25 cellular contexts compared by ENCODE assay signal in genomic region chr15:42138968-42139386, GRCh38. TPM values are rescaled to one million over a fixed set of nuclear protein-coding genes. Genes with fewer than 3 reads are reported as not detected.
DNase-seq lines count a peak whose midpoint lies in the region; ATAC-seq, FAIRE-seq and TF ChIP-seq lines count a peak whose summit lies in the region.
"Had no signal": no experiment of that assay in that cellular context is flagged by ENCODE, and none has a peak within 500 bp of the region (broad histone marks: within the 10 kb centered on the region; RNA-seq: fewer than 3 reads in every experiment).

No MANE protein-coding gene starts in this region.

- H3K27me3 Mint-ChIP-seq in activated T-cell treated with anti-CD3 and anti-CD28 coated beads, Interleukin-2, amount 50 U/mL, for 24 hours: no peaks in the 10 kb centered on the region
- peaks cover 14% of the 10 kb centered on the region for H3K27me3 Mint-ChIP-seq in T-helper 17 cell
- peaks cover 2% of the 10 kb centered on the region for H3K27me3 Mint-ChIP-seq in activated CD8-positive, alpha-beta T cell treated with anti-CD3 and anti-CD28 coated beads for 36 hours
- H3K27me3 Mint-ChIP-seq: activated naive CD4-positive, alpha-beta T cell treated with anti-CD3 and anti-CD28 coated beads, Interleukin-2, amount 50 U/mL, for 24 hours had no signal

- DNase-seq in activated T-cell treated with anti-CD3 and anti-CD28 coated beads, Interleukin-2, amount 50 U/mL, for 24 hours: peak; percentile 16
- no peak for DNase-seq in activated T-cell treated with anti-CD3 and anti-CD28 coated beads, Interleukin-2, amount 50 U/mL, for 1 hour
- DNase-seq in T-helper 17 cell: peak in 1 of 3 donors; percentile 1
- DNase-seq in left lobe of liver (ENCODE audit: low spot score): peak; percentile 42
- DNase-seq in transverse colon: peak; percentile 86
- no peak for DNase-seq in HTR-8/SVneo (ENCODE audit: insufficient read length, low spot score)
- DNase-seq in activated CD8-positive, alpha-beta T cell treated with anti-CD3 and anti-CD28 coated beads for 36 hours: no peak
- DNase-seq: activated CD4-positive, alpha-beta T cell treated with anti-CD3 and anti-CD28 coated beads, Interleukin-2, amount 50 U/mL, for 4 hours; activated T-cell treated with anti-CD3 and anti-CD28 coated beads, Interleukin-2, amount 50 U/mL, for 4 hours; cortex of kidney; KG1; lower lobe of right lung; naive B cell; NCI-H1048; NCI-H2107; NCI-H82 had no signal

- TF ChIP-seq POLR2A in transverse colon (IDR thresholded peaks at IDR 0.05): peak; percentile 55

- no peak for TF ChIP-seq EP300 in transverse colon (IDR thresholded peaks at IDR 0.05; ENCODE audit: low read depth)

- H3K4me1 ChIP-seq in transverse colon: peaks cover 0 to 30% (median 15%) of the 10 kb centered on the region in 4 donors
- H3K4me1 ChIP-seq: lower lobe of right lung, pancreas, vagina had no signal

- no peak for ATAC-seq in T-helper 17 cell
- ATAC-seq in left lobe of liver: no peak
- ATAC-seq in HG03520 (IDR thresholded peaks at IDR 0.05; ENCODE audit: unreplicated experiment): no peak
- ATAC-seq in activated CD8-positive, alpha-beta T cell treated with anti-CD3 and anti-CD28 coated beads for 36 hours: no peak
- ATAC-seq: activated T-cell treated with anti-CD3 and anti-CD28 coated beads, Interleukin-2, amount 50 U/mL, for 4 hours; CD8-positive, alpha-beta T cell; pancreas had no signal

- POLR2A ChIA-PET in activated CD8-positive, alpha-beta T cell treated with anti-CD3 and anti-CD28 coated beads for 36 hours (lab: Charles Lee): interaction anchor here (1.1 kb wide), 1 partner anchor 26 kb away, joined by 3 read pairs; no protein-coding TSS in a partner anchor

- no peak overlapping the region for H3K27ac Mint-ChIP-seq in activated T-cell treated with anti-CD3 and anti-CD28 coated beads, Interleukin-2, amount 50 U/mL, for 24 hours
- H3K27ac Mint-ChIP-seq in T-helper 17 cell: peak overlapping the region; percentile 29
- no peak overlapping the region for H3K27ac Mint-ChIP-seq in activated CD8-positive, alpha-beta T cell treated with anti-CD3 and anti-CD28 coated beads for 36 hours
- H3K27ac Mint-ChIP-seq: activated naive CD4-positive, alpha-beta T cell treated with anti-CD3 and anti-CD28 coated beads, Interleukin-2, amount 50 U/mL, for 24 hours; CD8-positive, alpha-beta T cell had no signal

- H3K9me3 ChIP-seq in T-helper 17 cell (ENCODE audit: control insufficient read depth, low read length, poor library complexity, severe bottlenecking): no peaks in the 10 kb centered on the region
- H3K9me3 ChIP-seq in transverse colon: peaks cover 2 to 10% of the 10 kb centered on the region in 2 donors
- H3K9me3 ChIP-seq: lower lobe of right lung, pancreas, vagina had no signal

- H3K27me3 ChIP-seq in transverse colon: no peaks in the 10 kb centered on the region
- H3K27me3 ChIP-seq: pancreas, vagina had no signal

- 33 to 42% methylated on average over 2 to 3 of the region's 3 CpGs for WGBS in transverse colon (ENCODE audit: low coverage in 1 of 2), 2 donors

- peaks cover 2% of the 10 kb centered on the region for H3K4me1 Mint-ChIP-seq in activated T-cell treated with anti-CD3 and anti-CD28 coated beads, Interleukin-2, amount 50 U/mL, for 24 hours (ENCODE audit: low read depth)
- H3K4me1 Mint-ChIP-seq in T-helper 17 cell: peaks cover 8% of the 10 kb centered on the region
- H3K4me1 Mint-ChIP-seq in activated CD8-positive, alpha-beta T cell treated with anti-CD3 and anti-CD28 coated beads for 36 hours (ENCODE audit: low read depth): no peaks in the 10 kb centered on the region
- H3K4me1 Mint-ChIP-seq: activated naive CD4-positive, alpha-beta T cell treated with anti-CD3 and anti-CD28 coated beads, Interleukin-2, amount 50 U/mL, for 24 hours had no signal

- FAIRE-seq in HTR-8/SVneo (lab: Jason Lieb, UNC): no peak
- FAIRE-seq: pancreas, TTC549 had no signal

- H3K4me3 ChIP-seq in transverse colon: no peak overlapping the region
- H3K4me3 ChIP-seq: lower lobe of right lung, pancreas, vagina had no signal

- no peaks in the 10 kb centered on the region for H3K9me3 Mint-ChIP-seq in activated T-cell treated with anti-CD3 and anti-CD28 coated beads, Interleukin-2, amount 50 U/mL, for 24 hours
- H3K9me3 Mint-ChIP-seq in activated CD8-positive, alpha-beta T cell treated with anti-CD3 and anti-CD28 coated beads for 36 hours: no peaks in the 10 kb centered on the region
- H3K9me3 Mint-ChIP-seq: activated naive CD4-positive, alpha-beta T cell treated with anti-CD3 and anti-CD28 coated beads, Interleukin-2, amount 50 U/mL, for 24 hours; activated T-cell treated with anti-CD3 and anti-CD28 coated beads, Interleukin-2, amount 50 U/mL, for 4 hours; CD8-positive, alpha-beta T cell had no signal

- no peaks in the 10 kb centered on the region for H3K36me3 Mint-ChIP-seq in activated T-cell treated with anti-CD3 and anti-CD28 coated beads, Interleukin-2, amount 50 U/mL, for 24 hours (ENCODE audit: low read depth)
- no peaks in the 10 kb centered on the region for H3K36me3 Mint-ChIP-seq in T-helper 17 cell (ENCODE audit: low read depth)
- no peaks in the 10 kb centered on the region for H3K36me3 Mint-ChIP-seq in activated CD8-positive, alpha-beta T cell treated with anti-CD3 and anti-CD28 coated beads for 36 hours (ENCODE audit: low read depth)
- H3K36me3 Mint-ChIP-seq: activated naive CD4-positive, alpha-beta T cell treated with anti-CD3 and anti-CD28 coated beads, Interleukin-2, amount 50 U/mL, for 24 hours; CD8-positive, alpha-beta T cell; naive B cell had no signal

- TF ChIP-seq CTCF in transverse colon (IDR thresholded peaks at IDR 0.05): peak in 1 of 5 experiments; percentile 16
- no peak for TF ChIP-seq CTCF in activated CD8-positive, alpha-beta T cell treated with anti-CD3 and anti-CD28 coated beads for 36 hours (IDR thresholded peaks at IDR 0.05)

- H3K36me3 ChIP-seq in transverse colon: no peaks in the 10 kb centered on the region
- H3K36me3 ChIP-seq: lower lobe of right lung, pancreas, vagina had no signal

- in situ Hi-C loops in transverse colon (cut with MboI; ENCODE audit: low pct_ligation_motif_present in 1 of 4, low pct_unique_long_range_greater_than_20kb in 1 of 4, low sequenced_read_pairs in 3 of 4): loop anchor here in 2 of 4 donors (10.0 kb wide), 2 partner anchors 74 to 144 kb away; no protein-coding TSS in a partner anchor

- no peak overlapping the region for H3K4me3 Mint-ChIP-seq in activated T-cell treated with anti-CD3 and anti-CD28 coated beads, Interleukin-2, amount 50 U/mL, for 24 hours
- H3K4me3 Mint-ChIP-seq in T-helper 17 cell: no peak overlapping the region
- no peak overlapping the region for H3K4me3 Mint-ChIP-seq in activated CD8-positive, alpha-beta T cell treated with anti-CD3 and anti-CD28 coated beads for 36 hours
- H3K4me3 Mint-ChIP-seq: activated naive CD4-positive, alpha-beta T cell treated with anti-CD3 and anti-CD28 coated beads, Interleukin-2, amount 50 U/mL, for 24 hours; activated T-cell treated with anti-CD3 and anti-CD28 coated beads, Interleukin-2, amount 50 U/mL, for 4 hours; CD8-positive, alpha-beta T cell had no signal

- H3K27ac ChIP-seq in transverse colon: peak overlapping the region; percentile 72 to 84 (median 80)
- H3K27ac ChIP-seq: lower lobe of right lung, pancreas, vagina had no signal

- CTCF ChIA-PET in activated CD8-positive, alpha-beta T cell treated with anti-CD3 and anti-CD28 coated beads for 36 hours (lab: Charles Lee): interaction anchor here (0.9 to 2.9 kb wide), 9 partner anchors 9 to 166 kb away, joined by 3 to 15 read pairs (median 4); partner anchors contain the start of genes EHD4 and PLA2G4D

- intact Hi-C loops in transverse colon (cut with DNase I; ENCODE audit: low total_unique reads): no loop called here
- intact Hi-C loops in activated CD8-positive, alpha-beta T cell treated with anti-CD3 and anti-CD28 coated beads for 36 hours (cut with micrococcal nuclease): loop anchor here (10.0 kb wide), 2 partner anchors 74 to 144 kb away; no protein-coding TSS in a partner anchor

RNA-seq across cellular contexts. Expression of gene PLA2G4F, which starts 17.5 kb away (rescaled TPM):
- not detected for total RNA-seq in T-helper 17 cell
- total RNA-seq in left lobe of liver: 0.25 TPM
- 100 to 1,000 TPM in 1 of 4 donors, 10 to 100 TPM in 3; 25.1 to 135 (median 78.0) TPM for total RNA-seq in transverse colon
- not detected for total RNA-seq in activated CD8-positive, alpha-beta T cell treated with anti-CD3 and anti-CD28 coated beads for 36 hours
- total RNA-seq: CD8-positive, alpha-beta T cell; Daoy; H7; RPMI7951 had no signal

RNA-seq across cellular contexts. Expression of gene PLA2G4D, which starts 44.6 kb away (rescaled TPM):
- not detected for total RNA-seq in T-helper 17 cell
- total RNA-seq in left lobe of liver: not detected
- total RNA-seq in transverse colon: under 1 TPM in 1 of 4 donors, not detected in 3; 0.16 TPM
- total RNA-seq in activated CD8-positive, alpha-beta T cell treated with anti-CD3 and anti-CD28 coated beads for 36 hours: not detected
- total RNA-seq: activated T-cell treated with anti-CD3 and anti-CD28 coated beads, Interleukin-2, amount 50 U/mL, for 4 hours; CD8-positive, alpha-beta T cell; Daoy; lower lobe of right lung; RPMI7951 had no signal

Comparison
In these comparisons a context has a peak if more than half of its experiments do, and no peak if none do; other contexts are left out.
1. DNase-seq: peak in activated T-cell treated with anti-CD3 and anti-CD28 coated beads, Interleukin-2, amount 50 U/mL, for 24 hours (single experiment), left lobe of liver (single experiment) and transverse colon (single experiment); none in activated T-cell treated with anti-CD3 and anti-CD28 coated beads, Interleukin-2, amount 50 U/mL, for 1 hour (single experiment), HTR-8/SVneo (single experiment) and activated CD8-positive, alpha-beta T cell treated with anti-CD3 and anti-CD28 coated beads for 36 hours (single experiment).
2. RNA of gene PLA2G4F, which starts 17.5 kb away (total RNA-seq): 25.1 to 135 TPM in transverse colon; not detected in T-helper 17 cell, 0.25 TPM in left lobe of liver (single experiment) and not detected in activated CD8-positive, alpha-beta T cell treated with anti-CD3 and anti-CD28 coated beads for 36 hours; every median in the first group is over 10 times any median in the second.